ENCODE assay signal across 25 cellular contexts in genomic region chr2:169302364-169302763, GRCh38. TPM values are rescaled to one million over a fixed set of nuclear protein-coding genes. Genes with fewer than 3 reads are reported as not detected.
"Had no signal": no experiment of that assay in that cellular context is flagged by ENCODE, and none has a peak within 500 bp of the region (broad histone marks: within the 10 kb centered on the region; RNA-seq: fewer than 3 reads in every experiment).

No MANE protein-coding gene starts in this region.

- H3K9ac ChIP-seq: KMS-11 had no signal

- H3K4me1 ChIP-seq: Peyer's patch had no signal

- ATAC-seq: activated naive CD4-positive, alpha-beta T cell treated with anti-CD3 and anti-CD28 coated beads, Interleukin-2, amount 50 U/mL, for 72 hours; activated naive CD8-positive, alpha-beta T cell treated with anti-CD3 and anti-CD28 coated beads, Interleukin-2, amount 50 U/mL, for 24 hours; activated T-cell treated with anti-CD3 and anti-CD28 coated beads, Interleukin-2, amount 50 U/mL, for 4 hours had no signal

- H3K9me3 ChIP-seq: MG63, Peyer's patch had no signal

- H3K27me3 ChIP-seq: cardiac muscle cell, Peyer's patch had no signal

- H3K27ac ChIP-seq: cardiac muscle cell, KMS-11, Peyer's patch, RWPE1 had no signal

- DNase-seq: activated B cell treated with CpG ODN at 0.5 μM for 24 hours; activated CD4-positive, alpha-beta memory T cell treated with anti-CD3 and anti-CD28 coated beads for 36 hours; activated CD4-positive, alpha-beta T cell treated with anti-CD3 and anti-CD28 coated beads for 1 hour; activated CD4-positive, alpha-beta T cell treated with anti-CD3 and anti-CD28 coated beads, Interleukin-2, amount 10 ng/mL, durations not matched to agents 7 days and 5 days; activated CD8-positive, alpha-beta memory T cell treated with anti-CD3 and anti-CD28 coated beads for 24 hours; activated effector memory CD4-positive, alpha-beta T cell treated with anti-CD3 and anti-CD28 coated beads, Interleukin-2, amount 50 U/mL, for 16 hours; activated naive CD4-positive, alpha-beta T cell treated with Interleukin-2 at 50 U/mL for 16 hours; activated naive CD8-positive, alpha-beta T cell treated with anti-CD3 and anti-CD28 coated beads, Interleukin-2, amount 50 U/mL, for 24 hours; activated T-cell treated with anti-CD3 and anti-CD28 coated beads, Interleukin-2, amount 50 U/mL, for 4 hours; amniotic stem cell; MG63; MV-4-11; NCI-H1092 treated with DMSO at 0.1 percent for 48 hours; NCI-H1417 treated with DMSO at 0.1 percent for 48 hours; NCI-H1694; NCI-H2029 treated with DMSO at 0.1 percent for 48 hours; NCI-H446; NCI-H524; Peyer's patch; SHP77 treated with DMSO at 0.1 percent for 48 hours had no signal

- H3K4me3 ChIP-seq: cardiac muscle cell, MG63, Peyer's patch had no signal

- H3K4me2 ChIP-seq: KMS-11 had no signal

- H3K36me3 ChIP-seq: cardiac muscle cell, MG63, Peyer's patch had no signal

RNA-seq across cellular contexts. Expression of gene LRP2, which starts 60.0 kb away (rescaled TPM):
- total RNA-seq: activated B cell treated with CpG ODN at 0.5 μM for 24 hours, Peyer's patch had no signal
- polyA plus RNA-seq: IgD-negative memory B cell had no signal
